Comparison of ENCODE assay signal across 28 cellular contexts in genomic region chr1:242966892-242967291, GRCh38.
"Had no signal": no experiment of that assay in that cellular context is flagged by ENCODE, and none has a peak within 500 bp of the region (broad histone marks: within the 10 kb centered on the region; RNA-seq: fewer than 3 reads in every experiment).

No MANE protein-coding gene starts in this region.

- FAIRE-seq: colon, endometrium, endothelial cell of umbilical vein, frontal cortex had no signal

- H3K27ac ChIP-seq: colonic mucosa, coronary artery, dorsolateral prefrontal cortex, epithelial cell of prostate, esophagus muscularis mucosa, esophagus squamous epithelium, foreskin keratinocyte, gastrocnemius medialis, gastroesophageal sphincter, heart left ventricle, heart right ventricle had no signal

- H3K27me3 ChIP-seq: colonic mucosa, esophagus muscularis mucosa, esophagus squamous epithelium, foreskin keratinocyte, gastrocnemius medialis, gastroesophageal sphincter, heart left ventricle had no signal

- ATAC-seq: effector memory CD8-positive, alpha-beta T cell; esophagus mucosa; foreskin keratinocyte; gastrocnemius medialis; gastroesophageal sphincter; heart left ventricle; heart right ventricle had no signal

- H3K9me3 ChIP-seq: colonic mucosa, gastrocnemius medialis had no signal

- H3K4me3 ChIP-seq: colonic mucosa, coronary artery, dorsolateral prefrontal cortex, esophagus muscularis mucosa, esophagus squamous epithelium, gastrocnemius medialis, gastroesophageal sphincter, heart left ventricle, heart right ventricle had no signal

- H3K4me1 ChIP-seq: colonic mucosa, esophagus muscularis mucosa, esophagus squamous epithelium, foreskin keratinocyte, gastrocnemius medialis, gastroesophageal sphincter, heart left ventricle, heart right ventricle had no signal

- H3K36me3 ChIP-seq: colonic mucosa, esophagus muscularis mucosa, esophagus squamous epithelium, gastrocnemius medialis, gastroesophageal sphincter, heart left ventricle, heart right ventricle had no signal

- DNase-seq: colonic mucosa; cortex of kidney; dermis blood vessel endothelial cell; dorsolateral prefrontal cortex; effector CD4-positive, alpha-beta T cell; effector CD8-positive, alpha-beta T cell; effector memory CD4-positive, alpha-beta T cell; effector memory CD8-positive, alpha-beta T cell; endodermal cell; erythroblast; esophagus squamous epithelium; foreskin fibroblast; foreskin keratinocyte; foreskin melanocyte; gastrocnemius medialis; glutamatergic neuron; head of caudate nucleus; heart left ventricle; heart right ventricle had no signal
